Comparison of ENCODE assay signal across 1 cellular context in the genomic region with DNA sequence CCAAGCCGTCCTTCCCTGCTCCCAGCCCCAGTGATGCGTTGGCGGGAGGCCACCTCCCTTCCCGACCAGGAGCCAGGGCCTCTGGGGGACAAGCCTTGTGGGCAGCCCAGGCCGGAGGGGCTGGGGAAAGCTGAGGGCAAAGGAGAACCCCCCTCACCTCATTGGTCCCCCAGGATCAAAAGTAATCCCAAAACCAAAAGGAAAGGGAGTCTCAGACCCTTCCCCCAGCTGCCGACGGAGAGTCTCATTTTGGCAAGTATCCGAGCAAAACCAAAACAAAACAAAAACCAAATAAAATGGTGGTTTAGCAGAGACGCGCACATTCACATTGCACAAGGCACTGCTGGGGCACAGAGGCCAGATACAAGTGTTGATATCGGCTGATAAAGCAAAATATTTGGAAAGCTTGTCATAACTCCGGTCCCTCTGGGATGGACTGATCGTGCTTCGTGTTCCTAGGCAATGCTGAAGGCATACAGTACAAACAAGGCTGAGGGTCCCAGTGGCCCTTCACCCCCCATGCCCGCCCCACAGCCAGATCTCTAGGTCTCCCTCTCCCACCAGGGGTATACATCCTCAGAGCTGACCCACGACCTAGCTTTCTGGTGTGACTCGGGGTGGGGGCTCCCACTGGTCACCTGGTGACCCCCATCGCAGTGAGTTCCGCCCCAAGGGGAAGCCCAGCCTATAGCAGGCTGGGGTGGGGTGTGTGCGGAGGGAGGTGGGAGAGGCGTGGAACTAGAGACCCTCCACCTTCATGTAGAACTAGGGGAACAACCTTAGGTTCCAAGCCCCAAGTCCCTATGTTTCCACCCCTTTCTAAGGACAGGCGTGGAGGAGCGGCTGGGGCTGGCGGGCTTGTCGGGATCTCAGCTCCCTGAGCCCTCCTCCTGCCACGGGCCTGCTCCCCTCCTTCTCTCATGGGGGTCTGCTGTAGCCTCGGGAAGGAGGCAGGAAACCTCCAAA.
TF ChIP-seq lines count a peak whose summit lies in the region.

No MANE protein-coding gene starts in this region.

TF ChIP-seq in HEK293, 187 proteins besides CTCF, POLR2A, EP300 and RAD21 (continued from another document and continues in another):
- TF ChIP-seq, protein P1, sequence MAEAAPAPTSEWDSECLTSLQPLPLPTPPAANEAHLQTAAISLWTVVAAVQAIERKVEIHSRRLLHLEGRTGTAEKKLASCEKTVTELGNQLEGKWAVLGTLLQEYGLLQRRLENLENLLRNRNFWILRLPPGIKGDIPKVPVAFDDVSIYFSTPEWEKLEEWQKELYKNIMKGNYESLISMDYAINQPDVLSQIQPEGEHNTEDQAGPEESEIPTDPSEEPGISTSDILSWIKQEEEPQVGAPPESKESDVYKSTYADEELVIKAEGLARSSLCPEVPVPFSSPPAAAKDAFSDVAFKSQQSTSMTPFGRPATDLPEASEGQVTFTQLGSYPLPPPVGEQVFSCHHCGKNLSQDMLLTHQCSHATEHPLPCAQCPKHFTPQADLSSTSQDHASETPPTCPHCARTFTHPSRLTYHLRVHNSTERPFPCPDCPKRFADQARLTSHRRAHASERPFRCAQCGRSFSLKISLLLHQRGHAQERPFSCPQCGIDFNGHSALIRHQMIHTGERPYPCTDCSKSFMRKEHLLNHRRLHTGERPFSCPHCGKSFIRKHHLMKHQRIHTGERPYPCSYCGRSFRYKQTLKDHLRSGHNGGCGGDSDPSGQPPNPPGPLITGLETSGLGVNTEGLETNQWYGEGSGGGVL (tag by site-specific recombination; IDR thresholded peaks at IDR 0.05) = no peak
- no peak for TF ChIP-seq ZNF707 (tag by site-specific recombination; IDR thresholded peaks at IDR 0.05)
- TF ChIP-seq, protein P2, sequence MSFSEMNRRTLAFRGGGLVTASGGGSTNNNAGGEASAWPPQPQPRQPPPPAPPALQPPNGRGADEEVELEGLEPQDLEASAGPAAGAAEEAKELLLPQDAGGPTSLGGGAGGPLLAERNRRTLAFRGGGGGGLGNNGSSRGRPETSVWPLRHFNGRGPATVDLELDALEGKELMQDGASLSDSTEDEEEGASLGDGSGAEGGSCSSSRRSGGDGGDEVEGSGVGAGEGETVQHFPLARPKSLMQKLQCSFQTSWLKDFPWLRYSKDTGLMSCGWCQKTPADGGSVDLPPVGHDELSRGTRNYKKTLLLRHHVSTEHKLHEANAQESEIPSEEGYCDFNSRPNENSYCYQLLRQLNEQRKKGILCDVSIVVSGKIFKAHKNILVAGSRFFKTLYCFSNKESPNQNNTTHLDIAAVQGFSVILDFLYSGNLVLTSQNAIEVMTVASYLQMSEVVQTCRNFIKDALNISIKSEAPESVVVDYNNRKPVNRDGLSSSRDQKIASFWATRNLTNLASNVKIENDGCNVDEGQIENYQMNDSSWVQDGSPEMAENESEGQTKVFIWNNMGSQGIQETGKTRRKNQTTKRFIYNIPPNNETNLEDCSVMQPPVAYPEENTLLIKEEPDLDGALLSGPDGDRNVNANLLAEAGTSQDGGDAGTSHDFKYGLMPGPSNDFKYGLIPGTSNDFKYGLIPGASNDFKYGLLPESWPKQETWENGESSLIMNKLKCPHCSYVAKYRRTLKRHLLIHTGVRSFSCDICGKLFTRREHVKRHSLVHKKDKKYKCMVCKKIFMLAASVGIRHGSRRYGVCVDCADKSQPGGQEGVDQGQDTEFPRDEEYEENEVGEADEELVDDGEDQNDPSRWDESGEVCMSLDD (tag by site-specific recombination; IDR thresholded peaks at IDR 0.05) = peak; percentile 83
- TF ChIP-seq ZNF221 (tag by site-specific recombination; IDR thresholded peaks at IDR 0.05; ENCODE audit: borderline replicate concordance) = no peak
- no peak for TF ChIP-seq ZNF394 (tag by site-specific recombination; IDR thresholded peaks at IDR 0.05; ENCODE audit: borderline replicate concordance)
- TF ChIP-seq ZNF132 (tag by site-specific recombination; IDR thresholded peaks at IDR 0.05; ENCODE audit: borderline replicate concordance) = no peak
- no peak for TF ChIP-seq ZNF112 (tag by site-specific recombination; IDR thresholded peaks at IDR 0.05)
- TF ChIP-seq ZFP3 (tag by site-specific recombination; IDR thresholded peaks at IDR 0.05; ENCODE audit: low read depth) = no peak
- TF ChIP-seq ZNF23 (tag by site-specific recombination; IDR thresholded peaks at IDR 0.05; ENCODE audit: borderline replicate concordance) = no peak
- TF ChIP-seq, protein P3, sequence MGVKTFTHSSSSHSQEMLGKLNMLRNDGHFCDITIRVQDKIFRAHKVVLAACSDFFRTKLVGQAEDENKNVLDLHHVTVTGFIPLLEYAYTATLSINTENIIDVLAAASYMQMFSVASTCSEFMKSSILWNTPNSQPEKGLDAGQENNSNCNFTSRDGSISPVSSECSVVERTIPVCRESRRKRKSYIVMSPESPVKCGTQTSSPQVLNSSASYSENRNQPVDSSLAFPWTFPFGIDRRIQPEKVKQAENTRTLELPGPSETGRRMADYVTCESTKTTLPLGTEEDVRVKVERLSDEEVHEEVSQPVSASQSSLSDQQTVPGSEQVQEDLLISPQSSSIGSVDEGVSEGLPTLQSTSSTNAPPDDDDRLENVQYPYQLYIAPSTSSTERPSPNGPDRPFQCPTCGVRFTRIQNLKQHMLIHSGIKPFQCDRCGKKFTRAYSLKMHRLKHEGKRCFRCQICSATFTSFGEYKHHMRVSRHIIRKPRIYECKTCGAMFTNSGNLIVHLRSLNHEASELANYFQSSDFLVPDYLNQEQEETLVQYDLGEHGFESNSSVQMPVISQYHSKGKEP (tag by site-specific recombination; IDR thresholded peaks at IDR 0.05) = no peak
- TF ChIP-seq ZNF530 (tag by site-specific recombination; IDR thresholded peaks at IDR 0.05; ENCODE audit: low read depth) = no peak
- TF ChIP-seq TRIM28 (IDR thresholded peaks at IDR 0.05; ENCODE audit: borderline replicate concordance, low read length) = no peak
- TF ChIP-seq GLI4 (tag by site-specific recombination; IDR thresholded peaks at IDR 0.05) = no peak
- peak; percentile 27 for TF ChIP-seq SP2 (tag by site-specific recombination; IDR thresholded peaks at IDR 0.05)
- no peak for TF ChIP-seq KLF16 (tag by site-specific recombination; IDR thresholded peaks at IDR 0.05)
- TF ChIP-seq ZFP69B (tag by site-specific recombination; IDR thresholded peaks at IDR 0.05) = no peak
- TF ChIP-seq ZFP37 (tag by site-specific recombination; IDR thresholded peaks at IDR 0.05) = no peak
- TF ChIP-seq ZNF501 (tag by site-specific recombination; IDR thresholded peaks at IDR 0.05) = no peak
- no peak for TF ChIP-seq ZNF626 (tag by site-specific recombination; IDR thresholded peaks at IDR 0.05)
- no peak for TF ChIP-seq FEZF1 (tag by site-specific recombination; IDR thresholded peaks at IDR 0.05)
- no peak for TF ChIP-seq ZNF701 (tag by site-specific recombination; IDR thresholded peaks at IDR 0.05)
- TF ChIP-seq HOXC10 (CRISPR knock-in tag; IDR thresholded peaks at IDR 0.05) = no peak
- TF ChIP-seq, protein P4, sequence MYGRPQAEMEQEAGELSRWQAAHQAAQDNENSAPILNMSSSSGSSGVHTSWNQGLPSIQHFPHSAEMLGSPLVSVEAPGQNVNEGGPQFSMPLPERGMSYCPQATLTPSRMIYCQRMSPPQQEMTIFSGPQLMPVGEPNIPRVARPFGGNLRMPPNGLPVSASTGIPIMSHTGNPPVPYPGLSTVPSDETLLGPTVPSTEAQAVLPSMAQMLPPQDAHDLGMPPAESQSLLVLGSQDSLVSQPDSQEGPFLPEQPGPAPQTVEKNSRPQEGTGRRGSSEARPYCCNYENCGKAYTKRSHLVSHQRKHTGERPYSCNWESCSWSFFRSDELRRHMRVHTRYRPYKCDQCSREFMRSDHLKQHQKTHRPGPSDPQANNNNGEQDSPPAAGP (tag by site-specific recombination; IDR thresholded peaks at IDR 0.05) = no peak
- no peak for TF ChIP-seq BCL11A (tag by site-specific recombination; IDR thresholded peaks at IDR 0.05; ENCODE audit: low read depth)
- TF ChIP-seq ZNF214 (tag by site-specific recombination; IDR thresholded peaks at IDR 0.05; ENCODE audit: borderline replicate concordance) = no peak
- no peak for TF ChIP-seq ZNF830 (tag by site-specific recombination; IDR thresholded peaks at IDR 0.05; ENCODE audit: low read depth)
- TF ChIP-seq ZNF558 (tag by site-specific recombination; IDR thresholded peaks at IDR 0.05) = no peak
- TF ChIP-seq ZNF76 (tag by site-specific recombination; IDR thresholded peaks at IDR 0.05; ENCODE audit: borderline replicate concordance, low read depth) = 0 out of 2 replicates have a peak, but pooled peaks have one; percentile 19
- TF ChIP-seq ZBTB20 (tag by site-specific recombination; IDR thresholded peaks at IDR 0.05) = no peak
- TF ChIP-seq ZNF610 (tag by site-specific recombination; IDR thresholded peaks at IDR 0.05; ENCODE audit: borderline replicate concordance) = no peak
- TF ChIP-seq ZEB2 (tag by site-specific recombination; IDR thresholded peaks at IDR 0.05) = peak; percentile 61; the same call in 1 of the 2 replicates
- no peak for TF ChIP-seq ZNF239 (tag by site-specific recombination; IDR thresholded peaks at IDR 0.05)
- TF ChIP-seq OVOL3 (tag by site-specific recombination; IDR thresholded peaks at IDR 0.05) = no peak
- TF ChIP-seq, protein P5, sequence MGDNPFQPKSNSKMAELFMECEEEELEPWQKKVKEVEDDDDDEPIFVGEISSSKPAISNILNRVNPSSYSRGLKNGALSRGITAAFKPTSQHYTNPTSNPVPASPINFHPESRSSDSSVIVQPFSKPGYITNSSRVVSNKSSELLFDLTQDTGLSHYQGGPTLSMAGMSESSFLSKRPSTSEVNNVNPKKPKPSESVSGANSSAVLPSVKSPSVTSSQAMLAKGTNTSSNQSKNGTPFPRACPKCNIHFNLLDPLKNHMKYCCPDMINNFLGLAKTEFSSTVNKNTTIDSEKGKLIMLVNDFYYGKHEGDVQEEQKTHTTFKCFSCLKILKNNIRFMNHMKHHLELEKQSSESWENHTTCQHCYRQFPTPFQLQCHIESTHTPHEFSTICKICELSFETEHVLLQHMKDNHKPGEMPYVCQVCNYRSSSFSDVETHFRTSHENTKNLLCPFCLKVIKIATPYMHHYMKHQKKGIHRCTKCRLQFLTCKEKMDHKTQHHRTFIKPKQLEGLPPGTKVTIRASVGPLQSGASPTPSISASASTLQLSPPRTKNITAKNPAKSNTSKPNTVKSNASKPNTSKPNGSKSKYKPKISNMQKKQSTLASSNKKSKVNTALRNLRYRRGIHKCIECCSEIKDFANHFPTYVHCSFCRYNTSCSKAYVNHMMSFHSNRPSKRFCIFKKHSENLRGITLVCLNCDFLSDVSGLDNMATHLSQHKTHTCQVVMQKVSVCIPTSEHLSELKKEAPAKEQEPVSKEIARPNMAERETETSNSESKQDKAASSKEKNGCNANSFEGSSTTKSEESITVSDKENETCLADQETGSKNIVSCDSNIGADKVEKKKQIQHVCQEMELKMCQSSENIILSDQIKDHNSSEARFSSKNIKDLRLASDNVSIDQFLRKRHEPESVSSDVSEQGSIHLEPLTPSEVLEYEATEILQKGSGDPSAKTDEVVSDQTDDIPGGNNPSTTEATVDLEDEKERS (tag by site-specific recombination; IDR thresholded peaks at IDR 0.05) = no peak
- no peak for TF ChIP-seq ZNF202 (tag by site-specific recombination; IDR thresholded peaks at IDR 0.05; ENCODE audit: borderline replicate concordance)
- TF ChIP-seq ZNF211 (tag by site-specific recombination; IDR thresholded peaks at IDR 0.05; ENCODE audit: low read depth) = no peak
- TF ChIP-seq ZBTB21 (tag by site-specific recombination; IDR thresholded peaks at IDR 0.05) = no peak
- no peak for TF ChIP-seq ZNF792 (tag by site-specific recombination; IDR thresholded peaks at IDR 0.05)
- TF ChIP-seq, protein P6, sequence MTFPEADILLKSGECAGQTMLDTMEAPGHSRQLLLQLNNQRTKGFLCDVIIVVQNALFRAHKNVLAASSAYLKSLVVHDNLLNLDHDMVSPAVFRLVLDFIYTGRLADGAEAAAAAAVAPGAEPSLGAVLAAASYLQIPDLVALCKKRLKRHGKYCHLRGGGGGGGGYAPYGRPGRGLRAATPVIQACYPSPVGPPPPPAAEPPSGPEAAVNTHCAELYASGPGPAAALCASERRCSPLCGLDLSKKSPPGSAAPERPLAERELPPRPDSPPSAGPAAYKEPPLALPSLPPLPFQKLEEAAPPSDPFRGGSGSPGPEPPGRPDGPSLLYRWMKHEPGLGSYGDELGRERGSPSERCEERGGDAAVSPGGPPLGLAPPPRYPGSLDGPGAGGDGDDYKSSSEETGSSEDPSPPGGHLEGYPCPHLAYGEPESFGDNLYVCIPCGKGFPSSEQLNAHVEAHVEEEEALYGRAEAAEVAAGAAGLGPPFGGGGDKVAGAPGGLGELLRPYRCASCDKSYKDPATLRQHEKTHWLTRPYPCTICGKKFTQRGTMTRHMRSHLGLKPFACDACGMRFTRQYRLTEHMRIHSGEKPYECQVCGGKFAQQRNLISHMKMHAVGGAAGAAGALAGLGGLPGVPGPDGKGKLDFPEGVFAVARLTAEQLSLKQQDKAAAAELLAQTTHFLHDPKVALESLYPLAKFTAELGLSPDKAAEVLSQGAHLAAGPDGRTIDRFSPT (tag by site-specific recombination; IDR thresholded peaks at IDR 0.05) = no peak
- no peak for TF ChIP-seq ZNF354C (tag by site-specific recombination; IDR thresholded peaks at IDR 0.05; ENCODE audit: borderline replicate concordance, low read depth)
- TF ChIP-seq ZBTB7A (tag by site-specific recombination; IDR thresholded peaks at IDR 0.05; ENCODE audit: low read depth) = 0 out of 2 replicates have a peak, but pooled peaks have one; percentile 25
- TF ChIP-seq, protein P7, sequence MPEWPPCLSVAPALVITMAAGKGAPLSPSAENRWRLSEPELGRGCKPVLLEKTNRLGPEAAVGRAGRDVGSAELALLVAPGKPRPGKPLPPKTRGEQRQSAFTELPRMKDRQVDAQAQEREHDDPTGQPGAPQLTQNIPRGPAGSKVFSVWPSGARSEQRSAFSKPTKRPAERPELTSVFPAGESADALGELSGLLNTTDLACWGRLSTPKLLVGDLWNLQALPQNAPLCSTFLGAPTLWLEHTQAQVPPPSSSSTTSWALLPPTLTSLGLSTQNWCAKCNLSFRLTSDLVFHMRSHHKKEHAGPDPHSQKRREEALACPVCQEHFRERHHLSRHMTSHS (tag by site-specific recombination; IDR thresholded peaks at IDR 0.05) = no peak
- no peak for TF ChIP-seq SCRT1 (tag by site-specific recombination; IDR thresholded peaks at IDR 0.05; ENCODE audit: borderline replicate concordance)
- TF ChIP-seq ZNF433 (tag by site-specific recombination; IDR thresholded peaks at IDR 0.05; ENCODE audit: low read depth) = no peak
- no peak for TF ChIP-seq ZNF311 (tag by site-specific recombination; IDR thresholded peaks at IDR 0.05; ENCODE audit: borderline replicate concordance)
- TF ChIP-seq, protein P8, sequence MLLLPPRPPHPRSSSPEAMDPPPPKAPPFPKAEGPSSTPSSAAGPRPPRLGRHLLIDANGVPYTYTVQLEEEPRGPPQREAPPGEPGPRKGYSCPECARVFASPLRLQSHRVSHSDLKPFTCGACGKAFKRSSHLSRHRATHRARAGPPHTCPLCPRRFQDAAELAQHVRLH (tag by site-specific recombination; IDR thresholded peaks at IDR 0.05) = no peak
